ENCODE assay signal across 8 cellular contexts in genomic region chr12:2890388-2891239, GRCh38.
DNase-seq lines count a peak whose midpoint lies in the region; FAIRE-seq and TF ChIP-seq lines count a peak whose summit lies in the region.

TSS of gene TULP3 (plus strand) at chr12:2890891. CDS start at chr12:2890948, 57 bp downstream.

- H3K27me3 ChIP-seq in HAP-1 (ENCODE audit: low read depth): no peaks in the 10 kb centered on the region
- no peaks in the 10 kb centered on the region for H3K27me3 ChIP-seq in MM.1S (replicated peaks; ENCODE audit: insufficient read depth, low read length)
- H3K27me3 ChIP-seq in neuron (ENCODE audit: insufficient read depth, low read length): no peaks in the 10 kb centered on the region
- no peaks in the 10 kb centered on the region for H3K27me3 ChIP-seq in subcutaneous abdominal adipose tissue (ENCODE audit: control insufficient read depth in 5 of 5, insufficient read depth in 4 of 5, low read length in 5 of 5)

- DNase-seq in HAP-1 (ENCODE audit: low spot score in 2 of 2) (peak; percentile 97 to 99), MM.1S (peak; percentile 97), SIG-M5 treated with dmso at 0.1 percent for 504 hours (lab: John Stamatoyannopoulos, UW; ENCODE audit: unreplicated experiment) (peak; percentile 96), foreskin melanocyte (peak; percentile 94)
- peak; percentile 99 for DNase-seq in activated naive CD4-positive, alpha-beta T cell treated with Interleukin-2 at 50 U/mL for 16 hours

- FAIRE-seq in G401.6 (lab: Jason Lieb, UNC): peak; percentile 97

- H4K20me1 ChIP-seq in MM.1S (ENCODE audit: insufficient read depth, low read length): no peaks in the 10 kb centered on the region

- H3K9me2 ChIP-seq in MM.1S (replicated peaks; ENCODE audit: insufficient read depth, low read length): no peaks in the 10 kb centered on the region

- H3K36me3 ChIP-seq in HAP-1 (replicated peaks) (peaks cover 28% of the 10 kb centered on the region), MM.1S (replicated peaks; ENCODE audit: insufficient read depth, low read length) (no peaks in the 10 kb centered on the region), neuron (ENCODE audit: insufficient read depth, low read length) (peaks cover 27% of the 10 kb centered on the region), subcutaneous abdominal adipose tissue (ENCODE audit: control insufficient read depth in 5 of 5, insufficient read depth in 5 of 5, low read length in 5 of 5) (peaks cover 0 to 4% (median 0%) of the 10 kb centered on the region in 5 donors)

- H3K27ac ChIP-seq in MM.1S (ENCODE audit: low read length) (peak within 1 kb of the TSS; percentile 36; the same call in 1 of the 2 replicates), subcutaneous abdominal adipose tissue (ENCODE audit: low read depth, low read length) (peak within 1 kb of the TSS; percentile 97)

- H3F3A ChIP-seq in MM.1S (ENCODE audit: insufficient read depth, low read length): 0 out of 2 replicates have a peak, but pooled peaks cover 3% of the 10 kb centered on the region

- H3K4me3 ChIP-seq in HAP-1 (peak within 1 kb of the TSS; percentile 73), MM.1S (ENCODE audit: low read length) (peak within 1 kb of the TSS; percentile 81), neuron (ENCODE audit: low read length) (peak within 1 kb of the TSS; percentile 90), subcutaneous abdominal adipose tissue (ENCODE audit: low read depth in 1 of 5, low read length in 5 of 5) (peak within 1 kb of the TSS; percentile 71 to 91 (median 90))

- TF ChIP-seq CTCF in MM.1S (IDR thresholded peaks at IDR 0.05; ENCODE audit: low read length): no peak

- no peaks in the 10 kb centered on the region for H3K9me3 ChIP-seq in HAP-1
- no peaks in the 10 kb centered on the region for H3K9me3 ChIP-seq in MM.1S (replicated peaks; ENCODE audit: insufficient read depth, low read length)
- H3K9me3 ChIP-seq in neuron (ENCODE audit: low read length): no peaks in the 10 kb centered on the region
- no peaks in the 10 kb centered on the region for H3K9me3 ChIP-seq in subcutaneous abdominal adipose tissue (ENCODE audit: control insufficient read depth in 5 of 5, low read length in 5 of 5)

- in situ Hi-C loops in HAP-1 (cut with MboI; ENCODE audit: low sequenced_read_pairs): no loop called here

- H3K79me2 ChIP-seq in MM.1S (ENCODE audit: low read length): peaks cover 7% of the 10 kb centered on the region

- peak within 1 kb of the TSS; percentile 91 for H3K4me2 ChIP-seq in MM.1S (ENCODE audit: low read depth, low read length)

- H3K9ac ChIP-seq in MM.1S (ENCODE audit: low read length) (peak within 1 kb of the TSS; percentile 70), subcutaneous abdominal adipose tissue (ENCODE audit: low read length in 5 of 5) (peak within 1 kb of the TSS; percentile 73 to 95 (median 93))

- H3K4me1 ChIP-seq in HAP-1 (peaks cover 12% of the 10 kb centered on the region), MM.1S (ENCODE audit: low read length) (0 out of 2 replicates have a peak, but pooled peaks cover 4% of the 10 kb centered on the region), neuron (ENCODE audit: insufficient read depth, low read length) (peaks cover 9% of the 10 kb centered on the region), subcutaneous abdominal adipose tissue (ENCODE audit: control insufficient read depth in 5 of 5, insufficient read depth in 5 of 5, low read length in 5 of 5) (peaks cover 5 to 36% (median 27%) of the 10 kb centered on the region in 5 donors)

- H2AFZ ChIP-seq in MM.1S (ENCODE audit: low read length) (peak within 1 kb of the TSS; percentile 74), neuron (ENCODE audit: low read depth, low read length) (peak within 1 kb of the TSS; percentile 71)

Comparison
In these comparisons a context has a peak if more than half of its experiments do, and no peak if none do; other contexts are left out.
1. Peak in every context shown above with its lines: DNase-seq, H3K4me3 ChIP-seq and H3K27ac ChIP-seq.